Comparison of ENCODE assay signal across 19 cellular contexts in the genomic region with DNA sequence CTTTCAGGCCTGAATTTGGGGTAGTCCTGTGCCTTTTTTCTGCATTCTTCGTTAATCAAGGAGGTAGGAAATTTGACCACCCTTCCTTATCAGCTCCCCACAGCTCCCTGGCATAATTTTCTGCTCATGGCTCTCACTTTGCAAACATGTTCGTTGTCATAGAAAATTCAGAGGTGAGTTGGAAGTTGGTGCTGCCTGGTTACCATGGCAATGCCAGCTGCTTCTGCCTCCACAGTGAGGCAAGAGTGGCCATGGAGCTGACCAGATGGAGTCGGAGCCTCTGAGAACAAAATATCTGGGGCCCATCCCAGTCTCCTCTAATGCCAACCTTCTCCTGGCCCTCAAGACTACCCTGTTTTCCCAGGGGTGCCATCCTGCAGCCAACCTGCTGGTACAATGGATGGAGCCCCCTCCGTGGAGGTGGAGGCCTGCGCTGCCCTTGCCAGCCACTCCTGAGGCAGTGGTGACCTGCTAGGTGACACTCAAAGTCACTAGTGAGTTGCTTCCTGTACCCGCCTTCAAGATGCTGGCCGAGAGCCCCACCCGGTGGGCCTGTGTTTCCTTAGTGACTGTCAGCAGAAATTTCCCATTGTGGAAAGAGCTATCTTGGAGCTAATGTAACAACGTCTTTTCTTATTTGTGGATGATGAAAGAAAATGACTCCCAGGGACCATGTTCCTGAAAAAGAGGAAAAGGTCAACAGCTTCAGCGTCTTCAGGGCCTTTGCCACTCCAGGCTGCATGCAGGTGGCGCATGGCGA.
DNase-seq lines count a peak whose midpoint lies in the region; ATAC-seq, FAIRE-seq and TF ChIP-seq lines count a peak whose summit lies in the region.
"Had no signal": no experiment of that assay in that cellular context is flagged by ENCODE, and none has a peak within 500 bp of the region (broad histone marks: within the 10 kb centered on the region; RNA-seq: fewer than 3 reads in every experiment).

No MANE protein-coding gene starts in this region.

- H3K27ac Mint-ChIP-seq in brain: peak overlapping the region in 4 of 5 experiments; percentile 35 to 94 (median 64)
- H3K27ac Mint-ChIP-seq: effector memory CD8-positive, alpha-beta T cell had no signal

- H3K4me3 Mint-ChIP-seq in brain: no peak overlapping the region
- H3K4me3 Mint-ChIP-seq: effector memory CD8-positive, alpha-beta T cell had no signal

- H2AFZ ChIP-seq in parathyroid adenoma: peak overlapping the region; percentile 68
- H2AFZ ChIP-seq: GM23248 had no signal

- 83 to 87% (median 86%) methylated on average over 12 of the region's 12 CpGs for WGBS in psoas muscle, 3 donors

- no peak overlapping the region for H3K9ac ChIP-seq in parathyroid adenoma
- H3K9ac ChIP-seq: GM23248 had no signal

- peaks cover 6% of the 10 kb centered on the region for H3K27me3 Mint-ChIP-seq in brain

- H3K4me3 ChIP-seq in parathyroid adenoma (ENCODE audit: low read depth, low read length): no peak overlapping the region
- no peak overlapping the region for H3K4me3 ChIP-seq in foreskin fibroblast (ENCODE audit: low read depth in 1 of 2, low read length in 2 of 2)
- no peak overlapping the region for H3K4me3 ChIP-seq in psoas muscle
- H3K4me3 ChIP-seq: GM23248, heart left ventricle, ovary had no signal

- FAIRE-seq in GM19239 (lab: Jason Lieb, UNC): peak; percentile 4
- FAIRE-seq: D721Med had no signal

- intact Hi-C loops in psoas muscle (cut with DNase I): no loop called here

- H3K9me3 Mint-ChIP-seq in brain: no peaks in the 10 kb centered on the region
- H3K9me3 Mint-ChIP-seq: effector memory CD8-positive, alpha-beta T cell had no signal

- no peaks in the 10 kb centered on the region for H3K27me3 ChIP-seq in parathyroid adenoma (ENCODE audit: control insufficient read depth, insufficient read depth, low read length)
- H3K27me3 ChIP-seq in psoas muscle (ENCODE audit: insufficient read depth in 3 of 3, low read length in 2 of 3): no peaks in the 10 kb centered on the region
- H3K27me3 ChIP-seq: heart left ventricle, ovary had no signal

- H3K36me3 ChIP-seq in parathyroid adenoma (ENCODE audit: control insufficient read depth, insufficient read depth, low read length) (no peaks in the 10 kb centered on the region), psoas muscle (ENCODE audit: insufficient read depth in 1 of 2, low read depth in 1 of 2) (no peaks in the 10 kb centered on the region)
- H3K36me3 ChIP-seq: heart left ventricle, ovary had no signal

- no peaks in the 10 kb centered on the region for H3K79me2 ChIP-seq in parathyroid adenoma

- DNase-seq in DMS53 (lab: John Stamatoyannopoulos, UW) (peak; percentile 86), GM19239 (ENCODE audit: insufficient read length, low spot score) (no peak), foreskin fibroblast (no peak), psoas muscle (no peak)
- DNase-seq: activated CD4-positive, alpha-beta T cell treated with anti-CD3 and anti-CD28 coated beads, Interleukin-2, amount 50 U/mL, for 1 hour; activated naive CD4-positive, alpha-beta T cell; activated T-cell treated with anti-CD3 and anti-CD28 coated beads for 4 hours; cerebellar nuclear complex; effector memory CD8-positive, alpha-beta T cell; GM23248; heart left ventricle; IMR-90; NCI-H2081; NCI-H82; ovary had no signal

- ATAC-seq in GM21447 (IDR thresholded peaks at IDR 0.05; ENCODE audit: unreplicated experiment) (no peak), psoas muscle (no peak)
- ATAC-seq: effector memory CD8-positive, alpha-beta T cell; heart left ventricle had no signal

- no peak overlapping the region for H3K4me2 ChIP-seq in parathyroid adenoma (ENCODE audit: low read length)

- H3K9me3 ChIP-seq in parathyroid adenoma (ENCODE audit: control insufficient read depth, low read length) (no peaks in the 10 kb centered on the region), psoas muscle (no peaks in the 10 kb centered on the region)
- H3K9me3 ChIP-seq: heart left ventricle, ovary had no signal

- H3K27ac ChIP-seq in parathyroid adenoma: peak overlapping the region; percentile 80
- no peak overlapping the region for H3K27ac ChIP-seq in psoas muscle
- H3K27ac ChIP-seq: GM23248, heart left ventricle, ovary had no signal

- peaks cover 78% of the 10 kb centered on the region for H3K4me1 Mint-ChIP-seq in brain

- TF ChIP-seq CTCF in brain (conservative IDR thresholded peaks at IDR 0.05): no peak
- no peak for TF ChIP-seq CTCF in parathyroid adenoma (IDR thresholded peaks at IDR 0.05)
- TF ChIP-seq CTCF in foreskin fibroblast (IDR thresholded peaks at IDR 0.05; ENCODE audit: low read depth, low read length): no peak
- TF ChIP-seq CTCF in psoas muscle (IDR thresholded peaks at IDR 0.05): no peak

- peaks cover 46% of the 10 kb centered on the region for H3K4me1 ChIP-seq in parathyroid adenoma
- no peaks in the 10 kb centered on the region for H3K4me1 ChIP-seq in psoas muscle
- H3K4me1 ChIP-seq: heart left ventricle had no signal

- no peaks in the 10 kb centered on the region for H3K36me3 Mint-ChIP-seq in brain
